Comparison of ENCODE assay signal across 1 cellular context in genomic region chr16:49875812-49876715, GRCh38.
TF ChIP-seq lines count a peak whose summit lies in the region.

No MANE protein-coding gene starts in this region.

TF ChIP-seq in GM23338, 12 proteins besides CTCF, POLR2A, EP300 and RAD21 (continued from another document):
- TF ChIP-seq ZNF462 (CRISPR knock-in tag; IDR thresholded peaks at IDR 0.05) (no peak), ETS1 (IDR thresholded peaks at IDR 0.05) (no peak)
